9 cellular contexts compared by ENCODE assay signal in the genomic region with DNA sequence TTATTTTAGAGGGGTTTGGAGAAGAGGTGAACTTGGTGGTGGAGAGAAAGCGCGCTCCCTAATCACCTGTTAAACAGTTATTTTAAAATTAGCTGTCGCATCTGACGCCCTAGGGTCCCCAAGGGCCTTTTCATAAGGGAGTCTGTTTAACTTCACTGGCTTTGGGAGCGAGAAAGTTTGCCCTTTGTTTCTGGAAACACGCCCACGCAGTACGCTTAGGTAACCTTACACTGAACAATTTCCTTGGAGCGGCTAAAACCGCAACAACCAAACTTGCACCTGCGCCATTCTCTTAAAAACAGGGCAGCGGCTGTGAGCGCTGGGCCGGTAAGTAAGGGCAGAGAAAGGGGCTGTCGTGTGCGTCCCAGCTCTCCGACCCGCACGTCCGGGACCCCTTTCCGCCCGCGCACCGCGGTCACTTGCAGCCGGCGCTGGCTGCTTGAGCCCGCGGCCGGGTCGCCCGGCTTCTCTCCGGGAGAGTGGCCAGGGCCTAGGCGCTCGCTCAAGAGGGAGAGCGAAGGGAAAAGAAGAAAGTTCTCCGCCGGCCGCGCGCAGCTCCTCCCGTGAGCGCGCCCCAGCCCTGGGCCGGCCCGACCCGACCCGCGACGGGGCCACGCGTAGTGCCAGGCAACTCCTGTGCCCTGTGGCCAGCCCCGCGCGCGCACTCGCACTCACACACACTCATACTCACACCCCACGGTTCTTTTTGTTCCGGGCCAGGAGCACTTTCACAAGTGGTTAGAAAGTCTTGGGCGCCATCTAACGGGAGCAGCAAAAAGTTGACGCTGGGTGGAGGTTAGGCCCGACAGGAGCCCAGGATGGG. TPM values are rescaled to one million over a fixed set of nuclear protein-coding genes. Genes with fewer than 3 reads are reported as not detected.
DNase-seq lines count a peak whose midpoint lies in the region; ATAC-seq, FAIRE-seq and TF ChIP-seq lines count a peak whose summit lies in the region.
"Had no signal": no experiment of that assay in that cellular context is flagged by ENCODE, and none has a peak within 500 bp of the region (broad histone marks: within the 10 kb centered on the region; RNA-seq: fewer than 3 reads in every experiment).

No MANE protein-coding gene starts in this region.

- no peak overlapping the region; the same call in 1 of the 2 replicates for H2BK15ac ChIP-seq in H1 (ENCODE audit: low read length)
- no peak overlapping the region for H2BK15ac ChIP-seq in mesendoderm (replicated peaks; ENCODE audit: low read depth)

- H3K4ac ChIP-seq in H1 (replicated peaks; ENCODE audit: insufficient read length, low read depth, low read length) (no peak overlapping the region), mesendoderm (ENCODE audit: low read depth, low read length) (no peak overlapping the region)

- H3K56ac ChIP-seq in H1 (replicated peaks; ENCODE audit: insufficient read length, low read depth, low read length) (no peak overlapping the region), mesendoderm (ENCODE audit: low read length) (no peak overlapping the region)

- H3K4me1 ChIP-seq in HUES64 (ENCODE audit: insufficient read depth, low read length) (peaks cover 11% of the 10 kb centered on the region; the same call in 1 of the 2 replicates), H1 (replicated peaks in 1 of 4; ENCODE audit: control insufficient read depth in 3 of 4, insufficient read depth in 4 of 4, low read length in 3 of 4) (peaks cover 0 to 13% (median 4%) of the 10 kb centered on the region in 4 experiments; a peak in 5 of 7 replicates), mesendoderm (ENCODE audit: control insufficient read depth, low read depth, low read length) (no peaks in the 10 kb centered on the region), stomach (peaks cover 12 to 27% (median 20%) of the 10 kb centered on the region in 4 donors)

- DNase-seq in NCI-H2196 (lab: John Stamatoyannopoulos, UW; ENCODE audit: unreplicated experiment) (peak; percentile 28), NCI-H2196 treated with DMSO at 0.1 percent for 48 hours (lab: John Stamatoyannopoulos, UW; ENCODE audit: unreplicated experiment) (no peak), H1 (ENCODE audit: low read depth in 1 of 2, low spot score in 2 of 2) (peak in 1 of 2 experiments; percentile 88), mesendoderm (peak; percentile 84), stomach (peak; percentile 57)

- TF ChIP-seq EP300 in H1 (IDR thresholded peaks at IDR 0.05; ENCODE audit: borderline replicate concordance in 1 of 2, low read depth in 2 of 2, low read length in 2 of 2) = no peak
- no peak for TF ChIP-seq EP300 in stomach (IDR thresholded peaks at IDR 0.05)

- H3K23ac ChIP-seq in H1 (ENCODE audit: insufficient read length) (no peak overlapping the region), mesendoderm (ENCODE audit: low read length) (no peak overlapping the region)

- peak; percentile 68 for FAIRE-seq in H1 (lab: Jason Lieb, UNC)
- FAIRE-seq: G401.6 had no signal

- no peak overlapping the region for H2BK5ac ChIP-seq in H1 (ENCODE audit: low read depth, low read length)
- H2BK5ac ChIP-seq in mesendoderm (ENCODE audit: low read length) = no peak overlapping the region

- peaks cover 6% of the 10 kb centered on the region in 2 experiments for H4K20me1 ChIP-seq in H1 (replicated peaks in 1 of 2; ENCODE audit: control insufficient read depth in 1 of 2, insufficient read depth in 2 of 2, low read length in 2 of 2)

- no peak overlapping the region for H4K91ac ChIP-seq in H1 (replicated peaks; ENCODE audit: insufficient read length, low read length)

- H3K4me2 ChIP-seq in H1 (ENCODE audit: insufficient read depth in 1 of 2, low read depth in 2 of 2, low read length in 2 of 2) (peak overlapping the region; percentile 79 to 81), mesendoderm (ENCODE audit: low read length) (peak overlapping the region; percentile 51)

- H2AK5ac ChIP-seq in H1 (ENCODE audit: low read depth, low read length) (no peak overlapping the region), mesendoderm (ENCODE audit: low read length) (no peak overlapping the region)

- H2BK12ac ChIP-seq in H1 (ENCODE audit: low read depth, low read length) = peak overlapping the region; percentile 43; the same call in 1 of the 2 replicates

- H3K18ac ChIP-seq in H1 (ENCODE audit: extremely low read depth, low read length) = peak overlapping the region; percentile 57; the same call in 1 of the 2 replicates
- H3K18ac ChIP-seq in mesendoderm (ENCODE audit: low read length) = no peak overlapping the region

- H2BK20ac ChIP-seq in H1 (ENCODE audit: low read length) = no peak overlapping the region; the same call in 1 of the 2 replicates

- H3K9ac ChIP-seq in HUES64 (ENCODE audit: low read depth, low read length) = peak overlapping the region; percentile 50
- no peak overlapping the region; a peak in 1 of 7 replicates for H3K9ac ChIP-seq in H1 (replicated peaks in 1 of 4; ENCODE audit: extremely low read depth in 1 of 4, low read depth in 3 of 4, low read length in 3 of 4)
- H3K9ac ChIP-seq in mesendoderm (ENCODE audit: low read length) = peak overlapping the region; percentile 51

- no peaks in the 10 kb centered on the region for H3K36me3 ChIP-seq in HUES64 (ENCODE audit: insufficient read depth, low read length)
- H3K36me3 ChIP-seq in H1 (ENCODE audit: control insufficient read depth in 2 of 4, insufficient read depth in 4 of 4, low read length in 3 of 4) = no peaks in the 10 kb centered on the region
- no peaks in the 10 kb centered on the region for H3K36me3 ChIP-seq in mesendoderm (ENCODE audit: control insufficient read depth, insufficient read depth, low read length)
- H3K36me3 ChIP-seq in stomach = no peaks in the 10 kb centered on the region

- H3K79me1 ChIP-seq in H1 (ENCODE audit: low read depth, low read length) = no peaks in the 10 kb centered on the region
- H3K79me1 ChIP-seq in mesendoderm (ENCODE audit: low read length) = no peaks in the 10 kb centered on the region

- no peak overlapping the region for H4K5ac ChIP-seq in H1 (ENCODE audit: insufficient read length, low read depth, low read length)
- no peak overlapping the region for H4K5ac ChIP-seq in mesendoderm (ENCODE audit: low read length)

- no peaks in the 10 kb centered on the region for H3K9me3 ChIP-seq in HUES64 (ENCODE audit: insufficient read depth, low read depth, low read length)
- H3K9me3 ChIP-seq in H1 (ENCODE audit: insufficient read depth in 2 of 2, low read depth in 1 of 2, low read length in 1 of 2) = no peaks in the 10 kb centered on the region
- H3K9me3 ChIP-seq in stomach = no peaks in the 10 kb centered on the region

- no peak overlapping the region for H4K8ac ChIP-seq in H1 (ENCODE audit: extremely low read depth, insufficient read depth, low read length)
- no peak overlapping the region for H4K8ac ChIP-seq in mesendoderm (ENCODE audit: low read depth, low read length)

- H2BK120ac ChIP-seq in H1 (replicated peaks; ENCODE audit: low read depth, low read length) (no peak overlapping the region), mesendoderm (ENCODE audit: low read depth, low read length) (no peak overlapping the region)

- H3K79me2 ChIP-seq in H1 (ENCODE audit: control insufficient read depth in 1 of 2, insufficient read depth in 2 of 2, low read length in 2 of 2) (no peaks in the 10 kb centered on the region), mesendoderm (ENCODE audit: control insufficient read depth, insufficient read depth, low read length) (no peaks in the 10 kb centered on the region)

- H3K4me3 ChIP-seq in HUES64 (ENCODE audit: low read length) (peak overlapping the region; percentile 73), H1 (ENCODE audit: extremely low read depth in 1 of 4, insufficient read depth in 2 of 4, low read depth in 3 of 4, low read length in 4 of 4) (peak overlapping the region; percentile 48 to 75 (median 56)), mesendoderm (ENCODE audit: low read length) (peak overlapping the region; percentile 36), stomach (peak overlapping the region; percentile 46 to 76 (median 60))

- peaks cover 15% of the 10 kb centered on the region for H3K23me2 ChIP-seq in H1 (ENCODE audit: low read depth, low read length)

- TF ChIP-seq CTCF in H1 (IDR thresholded peaks at IDR 0.05; ENCODE audit: control extremely low read depth in 1 of 3, insufficient read depth in 1 of 3, low read depth in 1 of 3, low read length in 3 of 3) (peak; percentile 62 to 76 (median 70)), stomach (IDR thresholded peaks at IDR 0.05) (peak in 5 of 7 experiments; percentile 7 to 37 (median 28))

- H2AFZ ChIP-seq in H1 (ENCODE audit: low read length) = no peak overlapping the region

- ATAC-seq in GM21515 (IDR thresholded peaks at IDR 0.05; ENCODE audit: unreplicated experiment) (peak; percentile 87), SK-N-SH treated with all-trans-retinoic acid at 6 μM for 48 hours (peak; percentile 94)

- no peak overlapping the region for H3K14ac ChIP-seq in H1 (ENCODE audit: insufficient read length)

- POLR2A ChIA-PET in H1 (lab: Charles Lee; ENCODE audit: partially characterized antibody) = interaction anchor here (0.8 to 2.4 kb wide), 2 partner anchors 11 to 60 kb away, joined by 3 to 11 read pairs; no protein-coding TSS in a partner anchor

- under 1% methylated on average over 63 of the region's 63 CpGs for WGBS in HUES64
- WGBS in H1 (ENCODE audit: extremely low coverage in 1 of 2, insufficient coverage in 1 of 2, insufficient read length in 1 of 2, insufficient replicate concordance in 2 of 2, low coverage in 1 of 2, low lambda C conversion rate in 2 of 2, missing lambda C conversion rate in 1 of 2), 2 experiments = 2% methylated on average over 29 of the region's 63 CpGs; no CpG with 5 or more reads in 1 of the 2 experiments
- no CpG with 5 or more reads among the region's 63 CpGs for WGBS in mesendoderm (ENCODE audit: extremely low coverage, insufficient coverage, low lambda C conversion rate)
- 1 to 3% (median 1%) methylated on average over 45 to 63 of the region's 63 CpGs for WGBS in stomach, 5 donors

- no peak for TF ChIP-seq POLR2A in H1 (IDR thresholded peaks at IDR 0.05; ENCODE audit: control extremely low read depth in 1 of 2, low read depth in 2 of 2, low read length in 2 of 2)
- no peak for TF ChIP-seq POLR2A in stomach (IDR thresholded peaks at IDR 0.05)

- CTCF ChIA-PET in H1 (lab: Charles Lee; ENCODE audit: partially characterized antibody) = interaction anchor here (0.9 to 5.5 kb wide), 14 partner anchors 10 to 532 kb away, joined by 3 to 38 read pairs (median 6); no protein-coding TSS in a partner anchor

- intact Hi-C loops in stomach (cut with DNase I; ENCODE audit: low total_unique reads) = no loop called here

- peaks cover 93% of the 10 kb centered on the region for H3K27me3 ChIP-seq in HUES64 (ENCODE audit: insufficient read depth, low read length)
- H3K27me3 ChIP-seq in H1 (replicated peaks in 1 of 4; ENCODE audit: control insufficient read depth in 3 of 4, extremely low read depth in 1 of 4, insufficient read depth in 3 of 4, low read length in 3 of 4) = peaks cover 43 to 80% (median 67%) of the 10 kb centered on the region in 4 experiments
- peaks cover 47% of the 10 kb centered on the region for H3K27me3 ChIP-seq in mesendoderm (ENCODE audit: insufficient read depth, low read length, poor library complexity)
- peaks cover 11 to 90% (median 54%) of the 10 kb centered on the region in 3 donors for H3K27me3 ChIP-seq in stomach

- TF ChIP-seq RAD21 in H1 (IDR thresholded peaks at IDR 0.05 in 1 of 2, conservative IDR thresholded peaks at IDR 0.05 in 1 of 2; ENCODE audit: low read depth in 2 of 2, low read length in 2 of 2) = peak; percentile 76 to 80

- no peak overlapping the region for H3K27ac ChIP-seq in HUES64 (ENCODE audit: low read depth, low read length)
- H3K27ac ChIP-seq in H1 (ENCODE audit: low read depth, low read length) = no peak overlapping the region
- H3K27ac ChIP-seq in mesendoderm (ENCODE audit: low read depth, low read length) = no peak overlapping the region
- peak overlapping the region in 2 of 5 donors; percentile 50 to 68 for H3K27ac ChIP-seq in stomach

RNA-seq across cellular contexts. Expression of a gene that starts 19.2 kb away (rescaled TPM):
- polyA plus RNA-seq in HUES64 (2013, experiment 1 of 2) = 2.5 TPM
- polyA plus RNA-seq in HUES64 (2013, experiment 2 of 2) = 7.8 TPM
- 0.09 and 0.10 TPM in 2 replicates for total RNA-seq in H1 (2021; fragmentation: NEBNext Ultra II Directional; extraction: Animal tissue kit (Norgen Biotek cat#: 25700))
- polyA plus RNA-seq in H1 (2011; rRNA removed) = 0.02 TPM in 1 of 2 replicates, not detected in the other
- not detected for polyA plus RNA-seq in H1 (2011; cell fraction: cytosol; rRNA removed)
- polyA plus RNA-seq in H1 (2011; cell fraction: nucleus; rRNA removed) = 0.03 TPM
- 0.05 TPM in 2 of 4 replicates, not detected in the others for polyA plus RNA-seq in H1 (2012, experiment 1 of 2)
- polyA plus RNA-seq in H1 (2012, experiment 2 of 2) = not detected
- 0.10 TPM for polyA plus RNA-seq in H1 (2013, experiment 1 of 2)
- 0.04 TPM for polyA plus RNA-seq in H1 (2013, experiment 2 of 2)
- polyA minus RNA-seq in H1 (2011; rRNA and poly(A)+ RNA removed) = not detected in 2 replicates
- not detected for polyA minus RNA-seq in H1 (2011; cell fraction: cytosol; rRNA and poly(A)+ RNA removed)
- not detected for polyA minus RNA-seq in H1 (2011; cell fraction: nucleus; rRNA and poly(A)+ RNA removed)
- 0.06 TPM for polyA plus RNA-seq in mesendoderm (2013, experiment 1 of 2)
- polyA plus RNA-seq in mesendoderm (2013, experiment 2 of 2) = 0.06 TPM
- under 1 TPM in 1 of 5 donors, not detected in 4; 0.37 TPM for total RNA-seq in stomach
- polyA plus RNA-seq in stomach = under 1 TPM in 1 of 3 donors, not detected in 2; 0.93 TPM

Comparison
In these comparisons a context has a peak if more than half of its experiments do, and no peak if none do; other contexts are left out.
1. H3K9ac ChIP-seq: peak in HUES64 (single experiment) and mesendoderm (single experiment); none in H1 (0 of 4).
2. Peak in every context shown above with its lines, with median percentiles within 50 percentile points of each other: H3K4me3 ChIP-seq.